Comparison of ENCODE assay signal across 18 cellular contexts in the genomic region with DNA sequence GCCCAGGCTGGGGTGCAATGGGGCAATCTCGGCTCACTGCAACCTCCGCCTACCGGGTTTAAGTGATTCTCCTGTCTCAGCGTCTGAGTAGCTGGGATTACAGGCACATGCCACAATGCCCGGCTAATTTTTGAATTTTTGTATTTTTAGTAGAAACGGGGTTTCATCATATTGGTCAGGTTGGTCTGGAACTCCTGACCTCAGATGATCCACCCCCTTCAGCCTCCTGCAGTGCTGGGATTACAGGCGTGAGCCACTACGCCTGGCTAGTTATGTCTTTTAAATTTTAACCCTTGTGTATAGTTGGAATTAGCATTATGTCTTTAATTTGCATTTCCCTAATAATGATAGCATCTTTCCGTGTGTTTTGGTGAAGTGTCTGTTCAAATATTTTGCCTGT. TPM values are rescaled to one million over a fixed set of nuclear protein-coding genes. Genes with fewer than 3 reads are reported as not detected.
DNase-seq lines count a peak whose midpoint lies in the region; ATAC-seq and TF ChIP-seq lines count a peak whose summit lies in the region.
"Had no signal": no experiment of that assay in that cellular context is flagged by ENCODE, and none has a peak within 500 bp of the region (broad histone marks: within the 10 kb centered on the region; RNA-seq: fewer than 3 reads in every experiment).

No MANE protein-coding gene starts in this region.

- H3K27ac ChIP-seq in OCI-LY1 (ENCODE audit: low read depth, low read length, poor library complexity, severe bottlenecking), result peak overlapping the region; percentile 41
- no peak overlapping the region for H3K27ac ChIP-seq in endodermal cell (ENCODE audit: low read depth, low read length)
- H3K27ac ChIP-seq: KMS-11, PC-9 had no signal

- H3K4me3 ChIP-seq in OCI-LY1 (ENCODE audit: low read depth, low read length, poor library complexity, severe bottlenecking) (peak overlapping the region; percentile 16), endodermal cell (ENCODE audit: low read length) (no peak overlapping the region)
- H3K4me3 ChIP-seq: PC-9, thyroid gland had no signal

- no peaks in the 10 kb centered on the region for H3K27me3 ChIP-seq in OCI-LY1 (ENCODE audit: insufficient read depth, low read length)
- no peaks in the 10 kb centered on the region for H3K27me3 ChIP-seq in endodermal cell (ENCODE audit: control insufficient read depth, insufficient read depth, low read length, poor library complexity, severe bottlenecking)
- H3K27me3 ChIP-seq: thyroid gland had no signal

- H3K27me3 Mint-ChIP-seq in activated T-cell treated with anti-CD3 and anti-CD28 coated beads, Interleukin-2, amount 50 U/mL, for 24 hours, result no peaks in the 10 kb centered on the region
- no peaks in the 10 kb centered on the region for H3K27me3 Mint-ChIP-seq in endodermal cell (ENCODE audit: insufficient read depth)
- no peaks in the 10 kb centered on the region for H3K27me3 Mint-ChIP-seq in endothelial cell (ENCODE audit: unreplicated experiment)

- H3K36me3 ChIP-seq in OCI-LY1 (ENCODE audit: insufficient read depth, low read length) (peaks cover 37% of the 10 kb centered on the region), endodermal cell (ENCODE audit: control insufficient read depth, insufficient read depth, low read length) (peaks cover 39% of the 10 kb centered on the region)

- no peaks in the 10 kb centered on the region for H3K9me3 ChIP-seq in OCI-LY1 (ENCODE audit: low read length)
- peaks cover 5% of the 10 kb centered on the region for H3K9me3 ChIP-seq in endodermal cell (ENCODE audit: control insufficient read depth, low read length)
- H3K9me3 ChIP-seq: thyroid gland had no signal

- no peaks in the 10 kb centered on the region for H3K9me3 Mint-ChIP-seq in activated T-cell treated with anti-CD3 and anti-CD28 coated beads, Interleukin-2, amount 50 U/mL, for 24 hours
- H3K9me3 Mint-ChIP-seq in endodermal cell (peaks cover 5% of the 10 kb centered on the region), endothelial cell (ENCODE audit: unreplicated experiment) (no peaks in the 10 kb centered on the region)

- H3K4me1 Mint-ChIP-seq in activated T-cell treated with anti-CD3 and anti-CD28 coated beads, Interleukin-2, amount 50 U/mL, for 24 hours (ENCODE audit: low read depth), result peaks cover 84% of the 10 kb centered on the region
- peaks cover 48% of the 10 kb centered on the region for H3K4me1 Mint-ChIP-seq in endodermal cell
- peaks cover 41% of the 10 kb centered on the region for H3K4me1 Mint-ChIP-seq in endothelial cell (ENCODE audit: unreplicated experiment)

- peaks cover 6% of the 10 kb centered on the region; the same call in 1 of the 2 replicates for H4K20me1 ChIP-seq in OCI-LY1 (ENCODE audit: insufficient read depth, low read length)

- WGBS in endodermal cell (ENCODE audit: insufficient coverage in 1 of 2, insufficient read length in 1 of 2), 2 experiments, result 89 to 93% methylated on average over 6 to 9 of the region's 9 CpGs

- H3K4me3 Mint-ChIP-seq in activated T-cell treated with anti-CD3 and anti-CD28 coated beads, Interleukin-2, amount 50 U/mL, for 24 hours, result peak overlapping the region; percentile 10
- H3K4me3 Mint-ChIP-seq in endodermal cell, result no peak overlapping the region
- no peak overlapping the region for H3K4me3 Mint-ChIP-seq in endothelial cell (ENCODE audit: unreplicated experiment)

- H3K27ac Mint-ChIP-seq in activated T-cell treated with anti-CD3 and anti-CD28 coated beads, Interleukin-2, amount 50 U/mL, for 24 hours, result peak overlapping the region; percentile 77
- H3K27ac Mint-ChIP-seq in endodermal cell (peak overlapping the region; percentile 39), endothelial cell (ENCODE audit: unreplicated experiment) (no peak overlapping the region)

- H3K4me2 ChIP-seq in OCI-LY1 (ENCODE audit: low read length), result peak overlapping the region; percentile 41
- H3K4me2 ChIP-seq: KMS-11 had no signal

- no peaks in the 10 kb centered on the region for H3K9me2 ChIP-seq in OCI-LY1 (ENCODE audit: low read depth, low read length)

- H3K9ac ChIP-seq in OCI-LY1 (ENCODE audit: low read length) (no peak overlapping the region; the same call in 1 of the 2 replicates), endodermal cell (ENCODE audit: extremely low read depth, low read length, poor library complexity, severe bottlenecking) (no peak overlapping the region)
- H3K9ac ChIP-seq: KMS-11 had no signal

- peaks cover 100% of the 10 kb centered on the region for H3K79me2 ChIP-seq in OCI-LY1 (ENCODE audit: insufficient read depth, low read length)

- ATAC-seq in GM18519 (IDR thresholded peaks at IDR 0.05; ENCODE audit: low FRiP score, unreplicated experiment), result no peak
- ATAC-seq: left colon had no signal

- no peak overlapping the region for H2AFZ ChIP-seq in OCI-LY1 (ENCODE audit: low read length)
- H2AFZ ChIP-seq: PC-9 had no signal

- H3K36me3 Mint-ChIP-seq in activated T-cell treated with anti-CD3 and anti-CD28 coated beads, Interleukin-2, amount 50 U/mL, for 24 hours (ENCODE audit: low read depth), result peaks cover 65% of the 10 kb centered on the region
- H3K36me3 Mint-ChIP-seq in endodermal cell (ENCODE audit: low read depth) (peaks cover 27% of the 10 kb centered on the region), endothelial cell (ENCODE audit: low read depth, unreplicated experiment) (peaks cover 15% of the 10 kb centered on the region)

- TF ChIP-seq CTCF in OCI-LY1 (IDR thresholded peaks at IDR 0.05; ENCODE audit: low read length), result no peak
- no peak for TF ChIP-seq CTCF in endodermal cell (conservative IDR thresholded peaks at IDR 0.05)
- no peak for TF ChIP-seq CTCF in endothelial cell (IDR thresholded peaks at IDR 0.05; ENCODE audit: unreplicated experiment)

- peaks cover 67% of the 10 kb centered on the region for H3K4me1 ChIP-seq in OCI-LY1 (ENCODE audit: insufficient read depth, low read length, severe bottlenecking)
- no peaks in the 10 kb centered on the region for H3K4me1 ChIP-seq in endodermal cell (ENCODE audit: control insufficient read depth, insufficient read depth, low read length)

- H3F3A ChIP-seq in OCI-LY1 (ENCODE audit: insufficient read depth, low read length), result no peaks in the 10 kb centered on the region

- no peak for DNase-seq in activated T-cell treated with anti-CD3 and anti-CD28 coated beads, Interleukin-2, amount 50 U/mL, for 24 hours
- no peak for DNase-seq in activated T-cell treated with anti-CD3 and anti-CD28 coated beads, Interleukin-2, amount 50 U/mL, for 1 hour
- DNase-seq in endodermal cell (no peak), renal cortical epithelial cell (ENCODE audit: low read depth) (peak; percentile 36), ecto neural progenitor cell (ENCODE audit: low spot score) (no peak), endothelial cell (ENCODE audit: low spot score) (no peak)
- DNase-seq: activated CD4-positive, CD25-positive, alpha-beta regulatory T cell; aorta; GDM1; hippocampal formation; left colon; NCI-H1417 treated with DMSO at 0.1 percent for 48 hours; NCI-H446; PC-9; thyroid gland had no signal

RNA-seq across cellular contexts. Expression of gene GPBP1, which starts 11.4 kb away (rescaled TPM):
- total RNA-seq in endodermal cell (100 to 1,000 TPM; 109 to 124 TPM), renal cortical epithelial cell (74.8 and 91.2 TPM in 2 replicates), endothelial cell (ENCODE audit: unreplicated experiment) (68.9 TPM)
- polyA plus RNA-seq in endodermal cell (2013, experiment 1 of 2), result 90.3 TPM
- 95.6 TPM for polyA plus RNA-seq in endodermal cell (2013, experiment 2 of 2)
